Comparison of ENCODE assay signal across 10 cellular contexts in genomic region chr13:71240906-71241305, GRCh38.
DNase-seq lines count a peak whose midpoint lies in the region; ATAC-seq and TF ChIP-seq lines count a peak whose summit lies in the region.
"Had no signal": no experiment of that assay in that cellular context is flagged by ENCODE, and none has a peak within 500 bp of the region (broad histone marks: within the 10 kb centered on the region; RNA-seq: fewer than 3 reads in every experiment).

No MANE protein-coding gene starts in this region.

- no peaks in the 10 kb centered on the region for H3K27me3 Mint-ChIP-seq in endodermal cell (ENCODE audit: insufficient read depth)
- H3K27me3 Mint-ChIP-seq in CD8-positive, alpha-beta memory T cell, result no peaks in the 10 kb centered on the region
- H3K27me3 Mint-ChIP-seq: activated naive CD8-positive, alpha-beta T cell had no signal

- no peaks in the 10 kb centered on the region for H3K27me3 ChIP-seq in endodermal cell (ENCODE audit: control insufficient read depth, insufficient read depth, low read length, poor library complexity, severe bottlenecking)
- H3K27me3 ChIP-seq in psoas muscle (ENCODE audit: insufficient read depth in 3 of 3, low read length in 2 of 3), result no peaks in the 10 kb centered on the region
- H3K27me3 ChIP-seq in CD8-positive, alpha-beta memory T cell (ENCODE audit: insufficient read depth, low read length, poor library complexity, severe bottlenecking), result no peaks in the 10 kb centered on the region

- no peaks in the 10 kb centered on the region for H3K4me1 Mint-ChIP-seq in endodermal cell
- no peaks in the 10 kb centered on the region for H3K4me1 Mint-ChIP-seq in CD8-positive, alpha-beta memory T cell

- POLR2A ChIA-PET in CD8-positive, alpha-beta memory T cell (lab: Charles Lee), result no interaction called here

- no peaks in the 10 kb centered on the region for H3K9me3 Mint-ChIP-seq in endodermal cell
- H3K9me3 Mint-ChIP-seq in CD8-positive, alpha-beta memory T cell, result peaks cover 0 to 1% (median 0%) of the 10 kb centered on the region in 5 donors

- H3K4me3 ChIP-seq in endodermal cell (ENCODE audit: low read length) (no peak overlapping the region), psoas muscle (no peak overlapping the region)
- H3K4me3 ChIP-seq in CD8-positive, alpha-beta memory T cell (ENCODE audit: low read length), result no peak overlapping the region

- H3K4me1 ChIP-seq in endodermal cell (ENCODE audit: control insufficient read depth, insufficient read depth, low read length) (no peaks in the 10 kb centered on the region), psoas muscle (no peaks in the 10 kb centered on the region)
- no peaks in the 10 kb centered on the region for H3K4me1 ChIP-seq in CD8-positive, alpha-beta memory T cell (ENCODE audit: insufficient read depth, low read length)

- no peak overlapping the region for H3K27ac Mint-ChIP-seq in endodermal cell
- H3K27ac Mint-ChIP-seq in CD8-positive, alpha-beta memory T cell, result no peak overlapping the region
- H3K27ac Mint-ChIP-seq: activated naive CD8-positive, alpha-beta T cell had no signal

- TF ChIP-seq CTCF in endodermal cell (conservative IDR thresholded peaks at IDR 0.05) (peak; percentile 77), psoas muscle (IDR thresholded peaks at IDR 0.05) (peak; percentile 36)

- WGBS in endodermal cell (ENCODE audit: insufficient coverage in 1 of 2, insufficient read length in 1 of 2), 2 experiments, result no CpG with 5 or more reads among the region's 1 CpG
- 34 to 38% (median 35%) methylated on average over 1 of the region's 1 CpG for WGBS in psoas muscle, 3 donors

- CTCF ChIA-PET in CD8-positive, alpha-beta memory T cell (lab: Charles Lee), result no interaction called here

- H3K9me3 ChIP-seq in endodermal cell (ENCODE audit: control insufficient read depth, low read length) (no peaks in the 10 kb centered on the region), psoas muscle (no peaks in the 10 kb centered on the region)
- no peaks in the 10 kb centered on the region for H3K9me3 ChIP-seq in CD8-positive, alpha-beta memory T cell (ENCODE audit: low read length)

- H3K4me3 Mint-ChIP-seq in endodermal cell, result no peak overlapping the region
- H3K4me3 Mint-ChIP-seq in CD8-positive, alpha-beta memory T cell, result no peak overlapping the region
- H3K4me3 Mint-ChIP-seq: activated naive CD8-positive, alpha-beta T cell had no signal

- DNase-seq in NCI-H1092 treated with DMSO at 0.1 percent for 48 hours (lab: John Stamatoyannopoulos, UW) (peak; percentile 63), NCI-H1092 (lab: John Stamatoyannopoulos, UW) (no peak), NCI-H146 treated with DMSO at 0.1 percent for 48 hours (lab: John Stamatoyannopoulos, UW; ENCODE audit: unreplicated experiment) (peak; percentile 11), endodermal cell (peak; percentile 39), psoas muscle (no peak), SW 1271 (lab: John Stamatoyannopoulos, UW) (no peak)
- no peak for DNase-seq in CD8-positive, alpha-beta memory T cell
- DNase-seq: RPMI8226 had no signal

- H3K27ac ChIP-seq in endodermal cell (ENCODE audit: low read depth, low read length), result no peak overlapping the region
- H3K27ac ChIP-seq in psoas muscle, result no peak overlapping the region
- no peak overlapping the region for H3K27ac ChIP-seq in CD8-positive, alpha-beta memory T cell (ENCODE audit: low read depth, low read length)

- no peak for ATAC-seq in psoas muscle
- no peak for ATAC-seq in GM18873 (IDR thresholded peaks at IDR 0.05; ENCODE audit: low FRiP score, unreplicated experiment)

- intact Hi-C loops in psoas muscle (cut with DNase I), result no loop called here

- H3K36me3 ChIP-seq in endodermal cell (ENCODE audit: control insufficient read depth, insufficient read depth, low read length) (no peaks in the 10 kb centered on the region), psoas muscle (ENCODE audit: insufficient read depth in 1 of 2, low read depth in 1 of 2) (no peaks in the 10 kb centered on the region)
- no peaks in the 10 kb centered on the region for H3K36me3 ChIP-seq in CD8-positive, alpha-beta memory T cell (ENCODE audit: insufficient read depth, low read length)

- H3K9ac ChIP-seq in endodermal cell (ENCODE audit: extremely low read depth, low read length, poor library complexity, severe bottlenecking), result no peak overlapping the region

- H3K36me3 Mint-ChIP-seq in endodermal cell (ENCODE audit: low read depth), result no peaks in the 10 kb centered on the region
- H3K36me3 Mint-ChIP-seq in CD8-positive, alpha-beta memory T cell, result no peaks in the 10 kb centered on the region
- H3K36me3 Mint-ChIP-seq: activated naive CD8-positive, alpha-beta T cell had no signal

Comparison
In these comparisons a context has a peak if more than half of its experiments do, and no peak if none do; other contexts are left out.
1. DNase-seq: peak in NCI-H1092 treated with DMSO at 0.1 percent for 48 hours (single experiment), NCI-H146 treated with DMSO at 0.1 percent for 48 hours (single experiment) and endodermal cell (single experiment); none in NCI-H1092 (single experiment), psoas muscle (0 of 2), CD8-positive, alpha-beta memory T cell (0 of 5) and SW 1271 (0 of 2).